ENCODE assay signal across 1 cellular context in the genomic region with DNA sequence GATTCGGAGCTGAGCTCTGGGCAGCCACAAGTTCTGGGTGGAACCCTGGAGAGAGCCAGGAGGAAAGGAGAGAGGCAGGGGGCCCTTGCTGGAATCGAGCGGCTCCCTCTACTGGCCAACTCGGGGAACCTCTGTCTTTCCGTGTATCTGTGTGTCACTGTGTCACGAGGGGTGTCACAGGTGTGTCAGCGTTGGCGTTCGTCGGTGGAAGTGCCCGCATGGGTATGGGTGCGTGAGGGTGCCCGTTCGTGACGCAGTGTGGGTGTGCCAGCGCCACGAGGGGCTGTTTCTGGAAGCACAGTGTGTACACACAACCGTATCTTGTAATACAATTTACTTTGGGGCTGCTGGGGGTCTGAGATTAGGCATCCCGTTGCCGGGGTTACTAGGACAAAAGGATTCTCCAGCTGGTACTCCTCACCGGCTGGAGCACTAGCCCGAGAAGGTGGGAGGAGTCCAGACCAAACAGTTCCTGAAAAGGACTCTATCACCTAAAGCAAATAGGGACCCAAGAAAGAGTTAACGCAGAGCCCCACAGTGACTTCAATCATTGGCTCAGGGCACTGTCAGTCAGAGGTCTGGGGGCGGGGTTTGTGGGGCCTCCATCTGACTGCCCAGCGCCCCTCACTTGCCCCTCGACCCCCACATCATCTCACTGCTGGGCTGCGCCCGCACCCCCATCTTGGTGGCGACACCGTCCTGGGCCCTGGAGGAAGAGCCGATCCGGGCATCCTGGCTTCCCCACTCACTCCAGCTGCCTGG.
TF ChIP-seq lines count a peak whose summit lies in the region.

No MANE protein-coding gene starts in this region.

TF ChIP-seq in HepG2, 621 proteins besides CTCF, POLR2A, EP300 and RAD21 (continued from another document):
- TF ChIP-seq, protein P1, sequence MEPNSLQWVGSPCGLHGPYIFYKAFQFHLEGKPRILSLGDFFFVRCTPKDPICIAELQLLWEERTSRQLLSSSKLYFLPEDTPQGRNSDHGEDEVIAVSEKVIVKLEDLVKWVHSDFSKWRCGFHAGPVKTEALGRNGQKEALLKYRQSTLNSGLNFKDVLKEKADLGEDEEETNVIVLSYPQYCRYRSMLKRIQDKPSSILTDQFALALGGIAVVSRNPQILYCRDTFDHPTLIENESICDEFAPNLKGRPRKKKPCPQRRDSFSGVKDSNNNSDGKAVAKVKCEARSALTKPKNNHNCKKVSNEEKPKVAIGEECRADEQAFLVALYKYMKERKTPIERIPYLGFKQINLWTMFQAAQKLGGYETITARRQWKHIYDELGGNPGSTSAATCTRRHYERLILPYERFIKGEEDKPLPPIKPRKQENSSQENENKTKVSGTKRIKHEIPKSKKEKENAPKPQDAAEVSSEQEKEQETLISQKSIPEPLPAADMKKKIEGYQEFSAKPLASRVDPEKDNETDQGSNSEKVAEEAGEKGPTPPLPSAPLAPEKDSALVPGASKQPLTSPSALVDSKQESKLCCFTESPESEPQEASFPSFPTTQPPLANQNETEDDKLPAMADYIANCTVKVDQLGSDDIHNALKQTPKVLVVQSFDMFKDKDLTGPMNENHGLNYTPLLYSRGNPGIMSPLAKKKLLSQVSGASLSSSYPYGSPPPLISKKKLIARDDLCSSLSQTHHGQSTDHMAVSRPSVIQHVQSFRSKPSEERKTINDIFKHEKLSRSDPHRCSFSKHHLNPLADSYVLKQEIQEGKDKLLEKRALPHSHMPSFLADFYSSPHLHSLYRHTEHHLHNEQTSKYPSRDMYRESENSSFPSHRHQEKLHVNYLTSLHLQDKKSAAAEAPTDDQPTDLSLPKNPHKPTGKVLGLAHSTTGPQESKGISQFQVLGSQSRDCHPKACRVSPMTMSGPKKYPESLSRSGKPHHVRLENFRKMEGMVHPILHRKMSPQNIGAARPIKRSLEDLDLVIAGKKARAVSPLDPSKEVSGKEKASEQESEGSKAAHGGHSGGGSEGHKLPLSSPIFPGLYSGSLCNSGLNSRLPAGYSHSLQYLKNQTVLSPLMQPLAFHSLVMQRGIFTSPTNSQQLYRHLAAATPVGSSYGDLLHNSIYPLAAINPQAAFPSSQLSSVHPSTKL (CRISPR knock-in tag; IDR thresholded peaks at IDR 0.05), result peak; percentile 30; the same call in 1 of the 2 replicates
- TF ChIP-seq, protein P2, sequence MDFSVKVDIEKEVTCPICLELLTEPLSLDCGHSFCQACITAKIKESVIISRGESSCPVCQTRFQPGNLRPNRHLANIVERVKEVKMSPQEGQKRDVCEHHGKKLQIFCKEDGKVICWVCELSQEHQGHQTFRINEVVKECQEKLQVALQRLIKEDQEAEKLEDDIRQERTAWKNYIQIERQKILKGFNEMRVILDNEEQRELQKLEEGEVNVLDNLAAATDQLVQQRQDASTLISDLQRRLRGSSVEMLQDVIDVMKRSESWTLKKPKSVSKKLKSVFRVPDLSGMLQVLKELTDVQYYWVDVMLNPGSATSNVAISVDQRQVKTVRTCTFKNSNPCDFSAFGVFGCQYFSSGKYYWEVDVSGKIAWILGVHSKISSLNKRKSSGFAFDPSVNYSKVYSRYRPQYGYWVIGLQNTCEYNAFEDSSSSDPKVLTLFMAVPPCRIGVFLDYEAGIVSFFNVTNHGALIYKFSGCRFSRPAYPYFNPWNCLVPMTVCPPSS (IDR thresholded peaks at IDR 0.05), result no peak
- TF ChIP-seq NFKBIZ (CRISPR knock-in tag; IDR thresholded peaks at IDR 0.05) (no peak), ZNF136 (CRISPR knock-in tag; IDR thresholded peaks at IDR 0.05; ENCODE audit: low read depth) (0 out of 2 replicates have a peak, but pooled peaks have one; percentile 74), ZKSCAN5 (CRISPR knock-in tag; IDR thresholded peaks at IDR 0.05) (no peak), ZNF468 (CRISPR knock-in tag; IDR thresholded peaks at IDR 0.05) (0 out of 2 replicates have a peak, but pooled peaks have one; percentile 33)
- TF ChIP-seq, protein P3, sequence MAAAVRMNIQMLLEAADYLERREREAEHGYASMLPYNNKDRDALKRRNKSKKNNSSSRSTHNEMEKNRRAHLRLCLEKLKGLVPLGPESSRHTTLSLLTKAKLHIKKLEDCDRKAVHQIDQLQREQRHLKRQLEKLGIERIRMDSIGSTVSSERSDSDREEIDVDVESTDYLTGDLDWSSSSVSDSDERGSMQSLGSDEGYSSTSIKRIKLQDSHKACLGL (CRISPR knock-in tag; IDR thresholded peaks at IDR 0.05), result no peak
- TF ChIP-seq, protein P4, sequence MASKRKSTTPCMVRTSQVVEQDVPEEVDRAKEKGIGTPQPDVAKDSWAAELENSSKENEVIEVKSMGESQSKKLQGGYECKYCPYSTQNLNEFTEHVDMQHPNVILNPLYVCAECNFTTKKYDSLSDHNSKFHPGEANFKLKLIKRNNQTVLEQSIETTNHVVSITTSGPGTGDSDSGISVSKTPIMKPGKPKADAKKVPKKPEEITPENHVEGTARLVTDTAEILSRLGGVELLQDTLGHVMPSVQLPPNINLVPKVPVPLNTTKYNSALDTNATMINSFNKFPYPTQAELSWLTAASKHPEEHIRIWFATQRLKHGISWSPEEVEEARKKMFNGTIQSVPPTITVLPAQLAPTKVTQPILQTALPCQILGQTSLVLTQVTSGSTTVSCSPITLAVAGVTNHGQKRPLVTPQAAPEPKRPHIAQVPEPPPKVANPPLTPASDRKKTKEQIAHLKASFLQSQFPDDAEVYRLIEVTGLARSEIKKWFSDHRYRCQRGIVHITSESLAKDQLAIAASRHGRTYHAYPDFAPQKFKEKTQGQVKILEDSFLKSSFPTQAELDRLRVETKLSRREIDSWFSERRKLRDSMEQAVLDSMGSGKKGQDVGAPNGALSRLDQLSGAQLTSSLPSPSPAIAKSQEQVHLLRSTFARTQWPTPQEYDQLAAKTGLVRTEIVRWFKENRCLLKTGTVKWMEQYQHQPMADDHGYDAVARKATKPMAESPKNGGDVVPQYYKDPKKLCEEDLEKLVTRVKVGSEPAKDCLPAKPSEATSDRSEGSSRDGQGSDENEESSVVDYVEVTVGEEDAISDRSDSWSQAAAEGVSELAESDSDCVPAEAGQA (IDR thresholded peaks at IDR 0.05; ENCODE audit: low read depth), result no peak
- TF ChIP-seq, protein P4 (CRISPR knock-in tag; IDR thresholded peaks at IDR 0.05; ENCODE audit: borderline replicate concordance), result no peak
